In genomic region chr5:118791986-118792734, GRCh38 we compare ENCODE assay signal across 8 cellular contexts.
A peak's percentile ranks its signal among the peaks of the same experiment; 100 is the strongest.
DNase-seq lines count a peak whose midpoint lies in the region; ATAC-seq and TF ChIP-seq lines count a peak whose summit lies in the region.

No MANE protein-coding gene starts in this region.

- H3K4me1 ChIP-seq in neutrophil (ENCODE audit: control insufficient read depth in 1 of 2, insufficient read depth in 1 of 2, low read depth in 1 of 2, low read length in 1 of 2), result peaks cover 0 to 13% of the 10 kb centered on the region in 2 experiments

- H3K27ac ChIP-seq in WERI-Rb-1 (no peak overlapping the region), neutrophil (no peak overlapping the region)

- DNase-seq in Caki2 (ENCODE audit: low read depth), result peak; percentile 49
- DNase-seq in NCI-H2029 treated with DMSO at 0.1 percent for 48 hours (lab: John Stamatoyannopoulos, UW), result peak; percentile 1
- peak; percentile 33 for DNase-seq in WERI-Rb-1
- peak; percentile 25 to 76 for DNase-seq in foreskin fibroblast
- no peak for DNase-seq in NK-92 (lab: John Stamatoyannopoulos, UW; ENCODE audit: unreplicated experiment)

- no peaks in the 10 kb centered on the region for H3K36me3 ChIP-seq in WERI-Rb-1
- H3K36me3 ChIP-seq in neutrophil, result no peaks in the 10 kb centered on the region

- ATAC-seq in GM18870 (IDR thresholded peaks at IDR 0.05; ENCODE audit: unreplicated experiment), result peak; percentile 98
- ATAC-seq in HG03039 (IDR thresholded peaks at IDR 0.05; ENCODE audit: unreplicated experiment), result peak; percentile 89

- no peaks in the 10 kb centered on the region for H3K9me3 ChIP-seq in WERI-Rb-1 (ENCODE audit: severe bottlenecking)
- H3K9me3 ChIP-seq in neutrophil, result no peaks in the 10 kb centered on the region

- H3K4me3 ChIP-seq in WERI-Rb-1 (ENCODE audit: low read depth, low read length), result no peak overlapping the region
- peak overlapping the region; percentile 7 to 34 for H3K4me3 ChIP-seq in foreskin fibroblast (ENCODE audit: low read depth in 1 of 2, low read length in 2 of 2)
- no peak overlapping the region for H3K4me3 ChIP-seq in neutrophil (ENCODE audit: low read depth in 1 of 2, low read length in 1 of 2)

- in situ Hi-C loops in Caki2 (cut with HindIII; ENCODE audit: low pct_unique_long_range_greater_than_20kb, low sequenced_read_pairs), result no loop called here

- H3K27me3 ChIP-seq in WERI-Rb-1 (ENCODE audit: insufficient read depth, low read depth, severe bottlenecking), result no peaks in the 10 kb centered on the region
- H3K27me3 ChIP-seq in neutrophil, result no peaks in the 10 kb centered on the region

- TF ChIP-seq CTCF in WERI-Rb-1 (IDR thresholded peaks at IDR 0.05; ENCODE audit: low read depth, low read length) (peak; percentile 71), foreskin fibroblast (IDR thresholded peaks at IDR 0.05; ENCODE audit: low read depth, low read length) (peak; percentile 82), neutrophil (IDR thresholded peaks at IDR 0.05) (peak; percentile 14)

Comparison
In these comparisons a context has a peak if more than half of its experiments do, and no peak if none do; other contexts are left out.
1. H3K4me3 ChIP-seq: peak in foreskin fibroblast (2 of 2); none in WERI-Rb-1 (single experiment) and neutrophil (0 of 2).
2. CTCF ChIP-seq: peak in every context shown above with its lines; median percentile 82 in foreskin fibroblast; 71 in WERI-Rb-1; 14 in neutrophil.